ENCODE assay signal across 9 cellular contexts in genomic region chr7:139737221-139738100, GRCh38. TPM values are rescaled to one million over a fixed set of nuclear protein-coding genes. Genes with fewer than 3 reads are reported as not detected.
DNase-seq lines count a peak whose midpoint lies in the region; ATAC-seq and TF ChIP-seq lines count a peak whose summit lies in the region.
"Had no signal": no experiment of that assay in that cellular context is flagged by ENCODE, and none has a peak within 500 bp of the region (broad histone marks: within the 10 kb centered on the region; RNA-seq: fewer than 3 reads in every experiment).

No MANE protein-coding gene starts in this region.

- no peak overlapping the region for H3K4me3 ChIP-seq in CD8-positive, alpha-beta memory T cell (ENCODE audit: low read length)
- H3K4me3 ChIP-seq in PC-3 (ENCODE audit: low read length) (no peak overlapping the region), ectodermal cell (ENCODE audit: insufficient read depth, low read depth, low read length) (no peak overlapping the region), neural progenitor cell (no peak overlapping the region)
- H3K4me3 ChIP-seq: pancreas had no signal

- H3K79me2 ChIP-seq in PC-3 (ENCODE audit: low read length) (peaks cover 98% of the 10 kb centered on the region), neural progenitor cell (ENCODE audit: low read depth) (peaks cover 41% of the 10 kb centered on the region)

- no peaks in the 10 kb centered on the region for H3K27me3 ChIP-seq in CD8-positive, alpha-beta memory T cell (ENCODE audit: insufficient read depth, low read length, poor library complexity, severe bottlenecking)
- H3K27me3 ChIP-seq in PC-3 (ENCODE audit: low read length) (no peaks in the 10 kb centered on the region), ectodermal cell (ENCODE audit: control insufficient read depth, insufficient read depth, low read length, poor library complexity, severe bottlenecking) (no peaks in the 10 kb centered on the region), neural progenitor cell (no peaks in the 10 kb centered on the region)
- H3K27me3 ChIP-seq: pancreas had no signal

- TF ChIP-seq CTCF in PC-3 (conservative IDR thresholded peaks at IDR 0.05; ENCODE audit: low read depth, low read length) (no peak), neural progenitor cell (IDR thresholded peaks at IDR 0.05) (no peak)

- peaks cover 0 to 21% (median 4%) of the 10 kb centered on the region in 3 donors for H3K36me3 Mint-ChIP-seq in CD8-positive, alpha-beta memory T cell
- peaks cover 24% of the 10 kb centered on the region for H3K36me3 Mint-ChIP-seq in neural progenitor cell

- H3F3A ChIP-seq in PC-3 (ENCODE audit: low read length, unreplicated experiment) (peaks cover 4% of the 10 kb centered on the region), neural progenitor cell (ENCODE audit: low read depth) (no peaks in the 10 kb centered on the region)

- POLR2A ChIA-PET in CD8-positive, alpha-beta memory T cell (lab: Charles Lee): interaction anchor here (1.0 kb wide), 1 partner anchor 9 kb away, joined by 3 read pairs; no protein-coding TSS in a partner anchor
- POLR2A ChIA-PET in PC-3 (lab: Charles Lee; ENCODE audit: unreplicated experiment): interaction anchor here (0.5 to 0.6 kb wide), 2 partner anchors 34 to 113 kb away, joined by 4 to 14 read pairs; no protein-coding TSS in a partner anchor

- H3K27ac ChIP-seq in CD8-positive, alpha-beta memory T cell (ENCODE audit: low read depth, low read length): no peak overlapping the region
- peak overlapping the region; percentile 33 for H3K27ac ChIP-seq in PC-3 (ENCODE audit: low read length)
- H3K27ac ChIP-seq in ectodermal cell (ENCODE audit: insufficient read depth, low read depth, low read length, poor library complexity, severe bottlenecking): peak overlapping the region; percentile 45
- peak overlapping the region; percentile 27 for H3K27ac ChIP-seq in neural progenitor cell
- H3K27ac ChIP-seq: pancreas had no signal

- peak in 1 of 5 donors; percentile 31 for DNase-seq in CD8-positive, alpha-beta memory T cell
- DNase-seq in PC-3 (no peak), neural progenitor cell (ENCODE audit: low spot score) (no peak), NOMO-1 treated with dmso at 0.1 percent for 144 hours (lab: John Stamatoyannopoulos, UW; ENCODE audit: unreplicated experiment) (no peak), occipital lobe (lab: John Stamatoyannopoulos, UW) (no peak)
- DNase-seq: pancreas had no signal

- ATAC-seq in PC-3: peak; percentile 23
- no peak for ATAC-seq in HG03280 (IDR thresholded peaks at IDR 0.05; ENCODE audit: unreplicated experiment)
- no peak for ATAC-seq in GM18498 (IDR thresholded peaks at IDR 0.05; ENCODE audit: unreplicated experiment)
- ATAC-seq: pancreas had no signal

- intact Hi-C loops in PC-3 (cut with micrococcal nuclease): no loop called here

- H3K9me3 Mint-ChIP-seq in CD8-positive, alpha-beta memory T cell: no peaks in the 10 kb centered on the region
- peaks cover 4% of the 10 kb centered on the region for H3K9me3 Mint-ChIP-seq in neural progenitor cell

- no peaks in the 10 kb centered on the region for H3K9me3 ChIP-seq in CD8-positive, alpha-beta memory T cell (ENCODE audit: low read length)
- H3K9me3 ChIP-seq in PC-3 (ENCODE audit: low read length): no peaks in the 10 kb centered on the region
- no peaks in the 10 kb centered on the region for H3K9me3 ChIP-seq in ectodermal cell (ENCODE audit: control insufficient read depth, low read length)
- H3K9me3 ChIP-seq in neural progenitor cell (ENCODE audit: low read depth): no peaks in the 10 kb centered on the region
- H3K9me3 ChIP-seq: pancreas had no signal

- peaks cover 29% of the 10 kb centered on the region for H3K4me1 ChIP-seq in CD8-positive, alpha-beta memory T cell (ENCODE audit: insufficient read depth, low read length)
- peaks cover 54% of the 10 kb centered on the region for H3K4me1 ChIP-seq in PC-3 (ENCODE audit: insufficient read depth, low read length)
- H3K4me1 ChIP-seq in ectodermal cell (ENCODE audit: control insufficient read depth, insufficient read depth, low read length): peaks cover 11% of the 10 kb centered on the region
- H3K4me1 ChIP-seq in neural progenitor cell: peaks cover 18% of the 10 kb centered on the region

- no TSS peak for BruUV-seq in PC-3 (replicated peaks; lab: Mats Ljungman, UMichigan)

- peak overlapping the region in 1 of 7 donors; percentile 57 for H3K4me3 Mint-ChIP-seq in CD8-positive, alpha-beta memory T cell
- no peak overlapping the region for H3K4me3 Mint-ChIP-seq in neural progenitor cell

- H3K9ac ChIP-seq in PC-3 (ENCODE audit: low read length) (no peak overlapping the region), neural progenitor cell (no peak overlapping the region)

- H2AFZ ChIP-seq in PC-3 (ENCODE audit: low read length) (no peak overlapping the region), neural progenitor cell (replicated peaks) (no peak overlapping the region)

- WGBS in ectodermal cell, 2 experiments: 92 to 93% methylated on average over 9 to 10 of the region's 10 CpGs

- H3K36me3 ChIP-seq in CD8-positive, alpha-beta memory T cell (ENCODE audit: insufficient read depth, low read length): no peaks in the 10 kb centered on the region
- H3K36me3 ChIP-seq in PC-3 (ENCODE audit: low read depth, low read length): peaks cover 35% of the 10 kb centered on the region
- H3K36me3 ChIP-seq in ectodermal cell (ENCODE audit: control insufficient read depth, insufficient read depth, low read length): no peaks in the 10 kb centered on the region
- no peaks in the 10 kb centered on the region for H3K36me3 ChIP-seq in neural progenitor cell
- H3K36me3 ChIP-seq: pancreas had no signal

- peaks cover 35% of the 10 kb centered on the region; the same call in 1 of the 2 replicates for H4K20me1 ChIP-seq in PC-3 (ENCODE audit: low read length)
- peaks cover 44% of the 10 kb centered on the region for H4K20me1 ChIP-seq in neural progenitor cell (ENCODE audit: low read depth)

- H3K4me2 ChIP-seq in PC-3 (ENCODE audit: low read length): no peak overlapping the region
- no peak overlapping the region for H3K4me2 ChIP-seq in neural progenitor cell

- H3K27me3 Mint-ChIP-seq in CD8-positive, alpha-beta memory T cell: no peaks in the 10 kb centered on the region
- H3K27me3 Mint-ChIP-seq in neural progenitor cell (ENCODE audit: insufficient read depth, low read depth): peaks cover 3% of the 10 kb centered on the region

- peak overlapping the region in 6 of 8 donors; percentile 13 to 69 (median 46) for H3K27ac Mint-ChIP-seq in CD8-positive, alpha-beta memory T cell
- peak overlapping the region; percentile 18 for H3K27ac Mint-ChIP-seq in neural progenitor cell

- CTCF ChIA-PET in CD8-positive, alpha-beta memory T cell (lab: Charles Lee): interaction anchor here (0.7 to 1.6 kb wide), 3 partner anchors 43 to 268 kb away, joined by 3 to 5 read pairs (median 4); no protein-coding TSS in a partner anchor
- CTCF ChIA-PET in PC-3 (lab: Charles Lee): no interaction called here

- H3K9me2 ChIP-seq in PC-3 (replicated peaks; ENCODE audit: low read length): no peaks in the 10 kb centered on the region

- peaks cover 34 to 41% (median 38%) of the 10 kb centered on the region in 3 donors for H3K4me1 Mint-ChIP-seq in CD8-positive, alpha-beta memory T cell
- peaks cover 22% of the 10 kb centered on the region for H3K4me1 Mint-ChIP-seq in neural progenitor cell

RNA-seq across cellular contexts. Expression of gene HIPK2, which starts 40.3 kb away (rescaled TPM):
- 10 to 100 TPM; 21.2 to 22.7 TPM for total RNA-seq in CD8-positive, alpha-beta memory T cell
- polyA plus RNA-seq in CD8-positive, alpha-beta memory T cell: 1.7 TPM
- total RNA-seq in PC-3 (2014; rRNA removed) (38.1 and 46.0 TPM in 2 replicates), neural progenitor cell (ENCODE audit: low replicate concordance) (12.8 and 14.2 TPM in 2 replicates), occipital lobe (12.0 TPM)
- polyA plus RNA-seq in ectodermal cell (2013, experiment 1 of 4): 27.8 TPM
- polyA plus RNA-seq in ectodermal cell (2013, experiment 2 of 4): 35.1 TPM
- 17.8 TPM for polyA plus RNA-seq in ectodermal cell (2013, experiment 3 of 4)
- 23.5 TPM for polyA plus RNA-seq in ectodermal cell (2013, experiment 4 of 4)
